In genomic region chr10:90179696-90180407, GRCh38 we compare ENCODE assay signal across 11 cellular contexts.
DNase-seq lines count a peak whose midpoint lies in the region; ATAC-seq and TF ChIP-seq lines count a peak whose summit lies in the region.
"Had no signal": no experiment of that assay in that cellular context is flagged by ENCODE, and none has a peak within 500 bp of the region (broad histone marks: within the 10 kb centered on the region; RNA-seq: fewer than 3 reads in every experiment).

No MANE protein-coding gene starts in this region.

- POLR2A ChIA-PET in HEK293 (lab: Yijun Ruan, JAX): no interaction called here

- H3K9me3 ChIP-seq in HEK293 (ENCODE audit: control insufficient read depth, insufficient read depth, low read depth, low read length) (no peaks in the 10 kb centered on the region), RWPE2 (ENCODE audit: severe bottlenecking) (no peaks in the 10 kb centered on the region)

- H3K27me3 Mint-ChIP-seq in stimulated activated memory B cell treated with anti-CD40 and anti-IgM and Interleukin-4, amounts not matched to agents 10 μg/mL and 1 μg/mL and 100 μg/mL, for 72 hours: no peaks in the 10 kb centered on the region
- H3K27me3 Mint-ChIP-seq: IgD-negative memory B cell had no signal

- H3K36me3 ChIP-seq in HEK293 (ENCODE audit: control insufficient read depth in 2 of 2, insufficient read depth in 1 of 2, low read length in 2 of 2): no peaks in the 10 kb centered on the region
- no peaks in the 10 kb centered on the region for H3K36me3 ChIP-seq in RWPE2 (ENCODE audit: low read depth)

- DNase-seq in RWPE2 (ENCODE audit: low spot score) (peak; percentile 80), fibroblast of pulmonary artery (ENCODE audit: low read depth) (peak; percentile 97), activated gamma-delta T cell (lab: John Stamatoyannopoulos, UW) (no peak), NCI-H510A (lab: John Stamatoyannopoulos, UW) (no peak), ureter (ENCODE audit: low spot score) (no peak)
- DNase-seq: activated T-cell treated with anti-CD3 and anti-CD28 coated beads for 4 hours; RPMI8226; stimulated activated CD4-positive, alpha-beta T cell treated with anti-CD3 and anti-CD28 coated beads, Interleukin-2, amount 100 ng/mL, for 48 hours had no signal

- peak; percentile 97 for ATAC-seq in RWPE2 (ENCODE audit: low read depth)
- ATAC-seq in stimulated activated memory B cell treated with anti-CD40 and anti-IgM and Interleukin-4, amounts not matched to agents 10 μg/mL and 1 μg/mL and 100 μg/mL, for 72 hours: peak; percentile 57

- H3K4me1 Mint-ChIP-seq in stimulated activated memory B cell treated with anti-CD40 and anti-IgM and Interleukin-4, amounts not matched to agents 10 μg/mL and 1 μg/mL and 100 μg/mL, for 72 hours: no peaks in the 10 kb centered on the region
- H3K4me1 Mint-ChIP-seq: IgD-negative memory B cell had no signal

- TF ChIP-seq CTCF in HEK293 (tag by site-specific recombination; IDR thresholded peaks at IDR 0.05) (no peak), RWPE2 (IDR thresholded peaks at IDR 0.05; ENCODE audit: poor library complexity, severe bottlenecking) (no peak), fibroblast of pulmonary artery (IDR thresholded peaks at IDR 0.05; ENCODE audit: low read length, missing control alignments) (no peak)

- H3K36me3 Mint-ChIP-seq in stimulated activated memory B cell treated with anti-CD40 and anti-IgM and Interleukin-4, amounts not matched to agents 10 μg/mL and 1 μg/mL and 100 μg/mL, for 72 hours: no peaks in the 10 kb centered on the region

- H3K4me3 ChIP-seq in HEK293 (ENCODE audit: low read depth, low read length) (no peak overlapping the region), RWPE2 (ENCODE audit: severe bottlenecking) (no peak overlapping the region), fibroblast of pulmonary artery (replicated peaks; ENCODE audit: low read depth, low read length) (no peak overlapping the region)

- no peaks in the 10 kb centered on the region for H3K27me3 ChIP-seq in RWPE2 (ENCODE audit: insufficient read depth, poor library complexity, severe bottlenecking)

- peaks cover 3% of the 10 kb centered on the region for H3K9me3 Mint-ChIP-seq in stimulated activated memory B cell treated with anti-CD40 and anti-IgM and Interleukin-4, amounts not matched to agents 10 μg/mL and 1 μg/mL and 100 μg/mL, for 72 hours
- H3K9me3 Mint-ChIP-seq: IgD-negative memory B cell had no signal

- no peak overlapping the region for H3K27ac ChIP-seq in HEK293 (ENCODE audit: extremely low read depth, low read depth, low read length)
- peak overlapping the region; percentile 58 for H3K27ac ChIP-seq in RWPE2 (ENCODE audit: poor library complexity, severe bottlenecking)

- CTCF ChIA-PET in HEK293 (lab: Yijun Ruan, JAX): no interaction called here

- no peak overlapping the region for H3K27ac Mint-ChIP-seq in stimulated activated memory B cell treated with anti-CD40 and anti-IgM and Interleukin-4, amounts not matched to agents 10 μg/mL and 1 μg/mL and 100 μg/mL, for 72 hours
- H3K27ac Mint-ChIP-seq: IgD-negative memory B cell had no signal

- H3K4me1 ChIP-seq in HEK293 (ENCODE audit: control insufficient read depth, insufficient read depth, low read length): no peaks in the 10 kb centered on the region
- H3K4me1 ChIP-seq in RWPE2 (ENCODE audit: insufficient read depth, poor library complexity, severe bottlenecking): peaks cover 30% of the 10 kb centered on the region

- H3K4me3 Mint-ChIP-seq in stimulated activated memory B cell treated with anti-CD40 and anti-IgM and Interleukin-4, amounts not matched to agents 10 μg/mL and 1 μg/mL and 100 μg/mL, for 72 hours: no peak overlapping the region
- H3K4me3 Mint-ChIP-seq: IgD-negative memory B cell had no signal

TF ChIP-seq in HEK293, 187 proteins besides CTCF, POLR2A, EP300 and RAD21:
- TF ChIP-seq ZXDB (tag by site-specific recombination; IDR thresholded peaks at IDR 0.05): no peak
- TF ChIP-seq SETDB1 (IDR thresholded peaks at IDR 0.05; ENCODE audit: insufficient read length, low read length): peak; percentile 39
- TF ChIP-seq ZNF341 (tag by site-specific recombination; IDR thresholded peaks at IDR 0.05; ENCODE audit: low read depth): no peak
- TF ChIP-seq ZNF184 (tag by site-specific recombination; IDR thresholded peaks at IDR 0.05): peak; percentile 66; the same call in 1 of the 2 replicates
- peak; percentile 67 for TF ChIP-seq ZNF692 (tag by site-specific recombination; IDR thresholded peaks at IDR 0.05)
- no peak for TF ChIP-seq ZNF776 (tag by site-specific recombination; IDR thresholded peaks at IDR 0.05; ENCODE audit: borderline replicate concordance)
- no peak for TF ChIP-seq ZNF600 (tag by site-specific recombination; IDR thresholded peaks at IDR 0.05)
- TF ChIP-seq PRDM1 (tag by site-specific recombination; IDR thresholded peaks at IDR 0.05): no peak
- no peak for TF ChIP-seq ZBTB11 (tag by site-specific recombination; conservative IDR thresholded peaks at IDR 0.05; ENCODE audit: low read depth)
TF ChIP-seq in HEK293: peak in this region for 3.

Comparison
In these comparisons a context has a peak if more than half of its experiments do, and no peak if none do; other contexts are left out.
1. DNase-seq: peak in RWPE2 (single experiment) and fibroblast of pulmonary artery (single experiment); none in activated gamma-delta T cell (single experiment), NCI-H510A (single experiment) and ureter (single experiment).